In genomic region chr13:60873116-60873515, GRCh38 we compare ENCODE assay signal across 9 cellular contexts.
"Had no signal": no experiment of that assay in that cellular context is flagged by ENCODE, and none has a peak within 500 bp of the region (broad histone marks: within the 10 kb centered on the region; RNA-seq: fewer than 3 reads in every experiment).

No MANE protein-coding gene starts in this region.

- DNase-seq: H7, HFFc6, KBM-7 had no signal

- H3K9me3 ChIP-seq: HAP-1 had no signal

- H3K9ac ChIP-seq: KMS-11 had no signal

- H3K4me2 ChIP-seq: GM23338, KMS-11 had no signal

- H3K27ac ChIP-seq: HL-60, KMS-11 had no signal

- H3K36me3 ChIP-seq: HAP-1 had no signal

- FAIRE-seq: HepG2 had no signal

- H3K4me3 ChIP-seq: GM23338, HAP-1 had no signal

- H2AFZ ChIP-seq: GM23338 had no signal

- ATAC-seq: GM23338, HCT116, HepG2 had no signal
